ENCODE assay signal across 1 cellular context in the genomic region with DNA sequence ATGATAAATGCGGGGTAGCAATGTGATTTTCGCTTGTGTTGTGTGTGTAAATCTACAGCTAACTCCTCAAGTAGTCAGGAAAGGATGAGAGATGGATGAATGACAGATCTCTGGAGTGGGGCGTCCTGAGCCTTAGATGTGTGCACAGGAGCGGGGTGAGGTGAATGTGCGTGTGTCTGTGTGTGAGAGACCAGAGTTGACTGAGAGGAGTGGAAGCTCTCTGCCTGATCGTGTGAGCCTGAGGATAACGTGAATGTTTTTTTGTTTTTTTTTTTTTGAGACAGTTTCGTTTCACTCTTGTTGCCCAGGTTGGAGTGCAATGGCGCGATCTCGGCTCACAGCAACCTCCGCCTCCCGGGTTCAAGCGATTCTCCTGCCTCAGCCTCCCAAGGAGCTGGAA.
TF ChIP-seq lines count a peak whose summit lies in the region.

No MANE protein-coding gene starts in this region.

TF ChIP-seq in H1, 55 proteins besides CTCF, POLR2A, EP300 and RAD21 (continued from another document):
- no peak for TF ChIP-seq GTF2F1 (IDR thresholded peaks at IDR 0.05; ENCODE audit: borderline replicate concordance, low read depth, low read length)
- no peak for TF ChIP-seq JUN (IDR thresholded peaks at IDR 0.05; ENCODE audit: low read depth, low read length)
- no peak for TF ChIP-seq SAP30 (IDR thresholded peaks at IDR 0.05; ENCODE audit: insufficient read depth, insufficient replicate concordance, low read length)
- TF ChIP-seq SP2 (IDR thresholded peaks at IDR 0.05; ENCODE audit: low read length) = no peak
- TF ChIP-seq CBX5 (IDR thresholded peaks at IDR 0.05; ENCODE audit: low read depth, low read length) = no peak
- no peak for TF ChIP-seq TBP (IDR thresholded peaks at IDR 0.05; ENCODE audit: low read depth, low read length)
